Comparison of ENCODE assay signal across 23 cellular contexts in the genomic region with DNA sequence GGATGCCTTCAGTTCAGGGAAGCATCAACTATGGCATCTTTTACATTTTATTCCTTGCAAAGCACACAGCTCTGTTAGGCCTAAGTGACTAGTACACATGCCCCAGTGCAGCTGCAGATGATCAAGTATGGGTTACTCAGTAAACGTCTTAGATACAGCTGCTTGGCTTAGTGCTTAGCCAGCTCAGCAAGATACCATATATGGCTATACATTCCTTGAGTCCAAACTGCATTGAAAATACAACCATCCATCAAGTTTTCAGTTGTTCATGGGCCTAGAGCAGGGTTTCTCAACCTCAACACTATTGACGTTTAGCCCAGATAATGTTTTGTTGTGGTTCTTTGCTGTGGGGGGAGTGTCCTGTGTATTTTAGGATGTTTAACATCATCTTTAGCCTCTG.
"Had no signal": no experiment of that assay in that cellular context is flagged by ENCODE, and none has a peak within 500 bp of the region (broad histone marks: within the 10 kb centered on the region; RNA-seq: fewer than 3 reads in every experiment).

No MANE protein-coding gene starts in this region.

- H3K27me3 ChIP-seq: hepatocyte, neural progenitor cell, ovary, testis, tibial nerve had no signal

- H3K79me2 ChIP-seq: hepatocyte had no signal

- H3K36me3 ChIP-seq: neural progenitor cell, ovary, tibial nerve had no signal

- H3K27ac Mint-ChIP-seq: endodermal cell; naive thymus-derived CD8-positive, alpha-beta T cell; neural progenitor cell; stimulated activated naive B cell treated with anti-CD40 and anti-IgM and Interleukin-4, amounts not matched to agents 10 μg/mL and 1 μg/mL and 100 μg/mL, for 72 hours; stimulated activated naive CD8-positive, alpha-beta T cell treated with anti-CD3 and anti-CD28 coated beads, Interleukin-15, amount 100 ng/mL, for 72 hours had no signal

- H3K4me1 ChIP-seq: neural progenitor cell, testis, tibial nerve had no signal

- H3K4me3 ChIP-seq: coronary artery, hepatocyte, mucosa of descending colon, neural progenitor cell, ovary, smooth muscle cell, testis, tibial nerve had no signal

- ATAC-seq: left colon; mucosa of descending colon; naive thymus-derived CD8-positive, alpha-beta T cell; right cardiac atrium; stimulated activated naive B cell treated with anti-CD40 and anti-IgM and Interleukin-4, amounts not matched to agents 10 μg/mL and 1 μg/mL and 100 μg/mL, for 72 hours; stimulated activated naive CD8-positive, alpha-beta T cell treated with anti-CD3 and anti-CD28 coated beads, Interleukin-15, amount 100 ng/mL, for 72 hours had no signal

- H3K9me3 ChIP-seq: mucosa of descending colon, ovary, testis, tibial nerve had no signal

- H3K27me3 Mint-ChIP-seq: naive thymus-derived CD8-positive, alpha-beta T cell; stimulated activated naive B cell treated with anti-CD40 and anti-IgM and Interleukin-4, amounts not matched to agents 10 μg/mL and 1 μg/mL and 100 μg/mL, for 72 hours; stimulated activated naive CD8-positive, alpha-beta T cell treated with anti-CD3 and anti-CD28 coated beads, Interleukin-15, amount 100 ng/mL, for 72 hours had no signal

- H2AFZ ChIP-seq: hepatocyte, neural progenitor cell had no signal

- H3K4me1 Mint-ChIP-seq: endodermal cell; naive thymus-derived CD8-positive, alpha-beta T cell; neural progenitor cell; stimulated activated naive B cell treated with anti-CD40 and anti-IgM and Interleukin-4, amounts not matched to agents 10 μg/mL and 1 μg/mL and 100 μg/mL, for 72 hours; stimulated activated naive CD8-positive, alpha-beta T cell treated with anti-CD3 and anti-CD28 coated beads, Interleukin-15, amount 100 ng/mL, for 72 hours had no signal

- H3K4me3 Mint-ChIP-seq: endodermal cell; naive thymus-derived CD8-positive, alpha-beta T cell; neural progenitor cell; stimulated activated naive B cell treated with anti-CD40 and anti-IgM and Interleukin-4, amounts not matched to agents 10 μg/mL and 1 μg/mL and 100 μg/mL, for 72 hours; stimulated activated naive CD8-positive, alpha-beta T cell treated with anti-CD3 and anti-CD28 coated beads, Interleukin-15, amount 100 ng/mL, for 72 hours had no signal

- H3K9me3 Mint-ChIP-seq: endodermal cell had no signal

- H3K9ac ChIP-seq: neural progenitor cell had no signal

- DNase-seq: central memory CD4-positive, alpha-beta T cell; effector CD4-positive, alpha-beta T cell; endodermal cell; erythroblast; foreskin melanocyte; head of caudate nucleus; kidney; left colon; mammary epithelial cell; mucosa of descending colon; naive thymus-derived CD8-positive, alpha-beta T cell; nucleus accumbens; ovary; right cardiac atrium; stimulated activated CD4-positive, alpha-beta T cell treated with anti-CD3 and anti-CD28 coated beads, Interleukin-4, amount 100 ng/mL, for 1 hour; stimulated activated naive B cell treated with anti-CD40 and anti-IgM and Interleukin-4, amounts not matched to agents 10 μg/mL and 1 μg/mL and 100 μg/mL, for 72 hours; stimulated activated naive CD8-positive, alpha-beta T cell treated with anti-CD3 and anti-CD28 coated beads, Interleukin-15, amount 100 ng/mL, for 72 hours; testis had no signal

- H3K27ac ChIP-seq: coronary artery, hepatocyte, neural progenitor cell, ovary, testis, tibial nerve had no signal

- H3K4me2 ChIP-seq: hepatocyte, neural progenitor cell, smooth muscle cell had no signal

- H3K36me3 Mint-ChIP-seq: naive thymus-derived CD8-positive, alpha-beta T cell; neural progenitor cell; stimulated activated naive B cell treated with anti-CD40 and anti-IgM and Interleukin-4, amounts not matched to agents 10 μg/mL and 1 μg/mL and 100 μg/mL, for 72 hours had no signal
